10 cellular contexts compared by ENCODE assay signal in genomic region chr7:108294595-108294994, GRCh38.
A peak's percentile ranks its signal among the peaks of the same experiment; 100 is the strongest.
DNase-seq lines count a peak whose midpoint lies in the region; ATAC-seq, FAIRE-seq and TF ChIP-seq lines count a peak whose summit lies in the region.
"Had no signal": no experiment of that assay in that cellular context is flagged by ENCODE, and none has a peak within 500 bp of the region (broad histone marks: within the 10 kb centered on the region; RNA-seq: fewer than 3 reads in every experiment).

No MANE protein-coding gene starts in this region.

- peak overlapping the region; percentile 88 for H3K27ac ChIP-seq in endothelial cell of umbilical vein (ENCODE audit: insufficient read depth, low read depth, low read length)
- H3K27ac ChIP-seq: psoas muscle had no signal

- H3K4me3 Mint-ChIP-seq in stimulated activated naive CD8-positive, alpha-beta T cell treated with anti-CD3 and anti-CD28 coated beads, Interleukin-15, amount 100 ng/mL, for 72 hours, result no peak overlapping the region

- peak; percentile 94 for FAIRE-seq in endothelial cell of umbilical vein (lab: Jason Lieb, UNC)
- FAIRE-seq: urothelium cell line had no signal

- no peaks in the 10 kb centered on the region for H4K20me1 ChIP-seq in endothelial cell of umbilical vein (replicated peaks; ENCODE audit: control insufficient read depth, extremely low read depth, insufficient read depth, low read length)

- H2AFZ ChIP-seq in endothelial cell of umbilical vein (ENCODE audit: low read depth, low read length), result no peak overlapping the region

- peaks cover 34% of the 10 kb centered on the region for H3K4me1 Mint-ChIP-seq in stimulated activated naive CD8-positive, alpha-beta T cell treated with anti-CD3 and anti-CD28 coated beads, Interleukin-15, amount 100 ng/mL, for 72 hours

- H3K79me2 ChIP-seq in endothelial cell of umbilical vein (ENCODE audit: control insufficient read depth, insufficient read depth, low read length), result peaks cover 17% of the 10 kb centered on the region

- DNase-seq in HT1080 (ENCODE audit: low read depth) (peak; percentile 34), endothelial cell of umbilical vein (ENCODE audit: low read depth, low spot score) (peak; percentile 81), SHP77 treated with DMSO at 0.1 percent for 48 hours (lab: John Stamatoyannopoulos, UW) (no peak), pons (ENCODE audit: low spot score) (no peak), activated gamma-delta T cell treated with Interleukin-2 at 50 U/mL for 16 hours (no peak)
- no peak for DNase-seq in stimulated activated naive CD8-positive, alpha-beta T cell treated with anti-CD3 and anti-CD28 coated beads, Interleukin-15, amount 100 ng/mL, for 72 hours
- DNase-seq: psoas muscle had no signal

- no peaks in the 10 kb centered on the region for H3K9me3 Mint-ChIP-seq in stimulated activated naive CD8-positive, alpha-beta T cell treated with anti-CD3 and anti-CD28 coated beads, Interleukin-15, amount 100 ng/mL, for 72 hours

- peak overlapping the region; percentile 74 for H3K9ac ChIP-seq in endothelial cell of umbilical vein (replicated peaks; ENCODE audit: extremely low read depth, insufficient read depth, low read length)

- H3K4me2 ChIP-seq in endothelial cell of umbilical vein (ENCODE audit: insufficient read depth, low read length), result peak overlapping the region; percentile 31

- TF ChIP-seq POLR2A in endothelial cell of umbilical vein (IDR thresholded peaks at IDR 0.05; ENCODE audit: low read depth, low read length), result peak; percentile 54

- POLR2A ChIA-PET in endothelial cell of umbilical vein (lab: Charles Lee), result no interaction called here

- no peak for TF ChIP-seq CTCF in endothelial cell of umbilical vein (IDR thresholded peaks at IDR 0.05; ENCODE audit: extremely low read depth in 1 of 2, insufficient read depth in 1 of 2, low read depth in 1 of 2, low read length in 2 of 2)

- no peaks in the 10 kb centered on the region for H3K27me3 ChIP-seq in endothelial cell of umbilical vein (ENCODE audit: control insufficient read depth in 2 of 2, insufficient read depth in 2 of 2, low read length in 2 of 2)

- H3K4me1 ChIP-seq in endothelial cell of umbilical vein (ENCODE audit: control insufficient read depth, extremely low read depth, insufficient read depth, low read length), result peaks cover 70% of the 10 kb centered on the region
- H3K4me1 ChIP-seq: psoas muscle had no signal

- intact Hi-C loops in endothelial cell of umbilical vein (cut with micrococcal nuclease), result loop anchor here (1.0 to 10.0 kb wide), 5 partner anchors 16 to 280 kb away; no protein-coding TSS in a partner anchor

- ATAC-seq in GM18858 (IDR thresholded peaks at IDR 0.05; ENCODE audit: unreplicated experiment) (peak; percentile 98), GM21737 (IDR thresholded peaks at IDR 0.05; ENCODE audit: unreplicated experiment) (peak; percentile 97)
- ATAC-seq in stimulated activated naive CD8-positive, alpha-beta T cell treated with anti-CD3 and anti-CD28 coated beads, Interleukin-15, amount 100 ng/mL, for 72 hours, result no peak
- ATAC-seq: psoas muscle had no signal

- H3K27me3 Mint-ChIP-seq in stimulated activated naive CD8-positive, alpha-beta T cell treated with anti-CD3 and anti-CD28 coated beads, Interleukin-15, amount 100 ng/mL, for 72 hours, result no peaks in the 10 kb centered on the region

- H3K36me3 ChIP-seq in endothelial cell of umbilical vein (ENCODE audit: control insufficient read depth in 2 of 2, extremely low read depth in 1 of 2, insufficient read depth in 2 of 2, low read length in 2 of 2), result no peaks in the 10 kb centered on the region

- dilution Hi-C loops in endothelial cell of umbilical vein (cut with MboI; ENCODE audit: extremely low pct_ligation_motif_present, low sequenced_read_pairs), result no loop called here

- CTCF ChIA-PET in endothelial cell of umbilical vein (lab: Charles Lee), result interaction anchor here (1.3 to 2.9 kb wide), 3 partner anchors 14 to 203 kb away, joined by 3 to 10 read pairs (median 4); no protein-coding TSS in a partner anchor

- no peak overlapping the region for H3K4me3 ChIP-seq in endothelial cell of umbilical vein (replicated peaks in 1 of 3; ENCODE audit: insufficient read depth in 1 of 3, low read depth in 1 of 3, low read length in 3 of 3)
- H3K4me3 ChIP-seq: psoas muscle had no signal

- no peak overlapping the region for H3K27ac Mint-ChIP-seq in stimulated activated naive CD8-positive, alpha-beta T cell treated with anti-CD3 and anti-CD28 coated beads, Interleukin-15, amount 100 ng/mL, for 72 hours

- BruUV-seq in endothelial cell of umbilical vein (replicated peaks; lab: Mats Ljungman, UMichigan), result no TSS peak

- no peaks in the 10 kb centered on the region for H3K9me1 ChIP-seq in endothelial cell of umbilical vein (replicated peaks; ENCODE audit: control insufficient read depth, extremely low read depth, insufficient read depth, low read length)

- H3K9me3 ChIP-seq in endothelial cell of umbilical vein (replicated peaks; ENCODE audit: control insufficient read depth, insufficient read depth, low read length), result no peaks in the 10 kb centered on the region
- H3K9me3 ChIP-seq: psoas muscle had no signal

TF ChIP-seq in endothelial cell of umbilical vein, 7 proteins besides CTCF, POLR2A, EP300 and RAD21:
- TF ChIP-seq MAX (IDR thresholded peaks at IDR 0.05; ENCODE audit: insufficient read depth, insufficient read length), result no peak
- peak; percentile 31 for TF ChIP-seq FOS (IDR thresholded peaks at IDR 0.05; ENCODE audit: borderline replicate concordance, insufficient read depth, low read length)
- no peak for TF ChIP-seq MYC (IDR thresholded peaks at IDR 0.05; ENCODE audit: low read depth, low read length)
- peak; percentile 69 for TF ChIP-seq GATA2 (IDR thresholded peaks at IDR 0.05; ENCODE audit: insufficient read depth, insufficient read length, low read depth, low read length)
- TF ChIP-seq EZH2 (IDR thresholded peaks at IDR 0.05; ENCODE audit: borderline replicate concordance, low read depth, low read length, severe bottlenecking), result no peak
- peak; percentile 35 for TF ChIP-seq JUN (IDR thresholded peaks at IDR 0.05; ENCODE audit: borderline replicate concordance, insufficient read depth, insufficient read length, low read depth)
- peak; percentile 68 for TF ChIP-seq POLR2AphosphoS5 (IDR thresholded peaks at IDR 0.05; ENCODE audit: insufficient read depth, low read depth, low read length)

Comparison
In these comparisons a context has a peak if more than half of its experiments do, and no peak if none do; other contexts are left out.
1. DNase-seq: peak in HT1080 (single experiment) and endothelial cell of umbilical vein (single experiment); none in SHP77 treated with DMSO at 0.1 percent for 48 hours (single experiment), pons (single experiment), stimulated activated naive CD8-positive, alpha-beta T cell treated with anti-CD3 and anti-CD28 coated beads, Interleukin-15, amount 100 ng/mL, for 72 hours (0 of 2) and activated gamma-delta T cell treated with Interleukin-2 at 50 U/mL for 16 hours (single experiment).